ENCODE assay signal across 1 cellular context in the genomic region with DNA sequence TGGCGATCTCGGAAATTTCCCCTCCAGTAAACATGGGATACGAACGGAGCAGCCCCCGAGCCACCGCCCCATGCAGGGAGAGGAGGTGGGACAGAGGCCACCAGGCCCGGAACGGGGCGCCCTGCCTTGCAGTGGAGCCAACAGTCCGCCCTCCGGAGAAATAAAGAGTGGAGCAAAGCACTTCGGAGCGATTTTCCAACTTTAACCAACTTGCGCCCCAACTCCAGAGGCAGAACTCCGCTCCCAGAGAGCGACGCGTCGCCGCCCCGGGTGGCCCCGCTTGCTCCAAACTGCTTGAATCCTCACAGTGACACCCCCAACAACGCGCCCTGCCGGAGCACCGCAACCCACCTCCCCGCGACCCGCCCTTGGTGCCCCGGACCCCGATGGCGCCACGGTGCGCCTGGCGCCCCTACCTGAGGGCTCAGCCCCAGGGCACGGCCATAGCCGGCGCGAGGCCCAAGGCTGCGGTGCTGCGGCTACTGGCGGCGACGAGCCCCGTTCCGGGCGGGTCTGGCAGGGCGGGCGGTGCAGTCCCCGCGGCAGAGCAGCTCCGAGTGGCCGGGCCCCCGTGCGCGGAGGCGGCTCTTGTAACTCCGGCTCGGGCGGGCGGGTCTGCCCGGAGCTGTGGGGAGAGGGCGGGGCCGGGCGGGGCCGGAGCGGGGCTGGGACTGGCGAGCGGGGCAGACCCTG.
TF ChIP-seq lines count a peak whose summit lies in the region.

A gene with protein sequence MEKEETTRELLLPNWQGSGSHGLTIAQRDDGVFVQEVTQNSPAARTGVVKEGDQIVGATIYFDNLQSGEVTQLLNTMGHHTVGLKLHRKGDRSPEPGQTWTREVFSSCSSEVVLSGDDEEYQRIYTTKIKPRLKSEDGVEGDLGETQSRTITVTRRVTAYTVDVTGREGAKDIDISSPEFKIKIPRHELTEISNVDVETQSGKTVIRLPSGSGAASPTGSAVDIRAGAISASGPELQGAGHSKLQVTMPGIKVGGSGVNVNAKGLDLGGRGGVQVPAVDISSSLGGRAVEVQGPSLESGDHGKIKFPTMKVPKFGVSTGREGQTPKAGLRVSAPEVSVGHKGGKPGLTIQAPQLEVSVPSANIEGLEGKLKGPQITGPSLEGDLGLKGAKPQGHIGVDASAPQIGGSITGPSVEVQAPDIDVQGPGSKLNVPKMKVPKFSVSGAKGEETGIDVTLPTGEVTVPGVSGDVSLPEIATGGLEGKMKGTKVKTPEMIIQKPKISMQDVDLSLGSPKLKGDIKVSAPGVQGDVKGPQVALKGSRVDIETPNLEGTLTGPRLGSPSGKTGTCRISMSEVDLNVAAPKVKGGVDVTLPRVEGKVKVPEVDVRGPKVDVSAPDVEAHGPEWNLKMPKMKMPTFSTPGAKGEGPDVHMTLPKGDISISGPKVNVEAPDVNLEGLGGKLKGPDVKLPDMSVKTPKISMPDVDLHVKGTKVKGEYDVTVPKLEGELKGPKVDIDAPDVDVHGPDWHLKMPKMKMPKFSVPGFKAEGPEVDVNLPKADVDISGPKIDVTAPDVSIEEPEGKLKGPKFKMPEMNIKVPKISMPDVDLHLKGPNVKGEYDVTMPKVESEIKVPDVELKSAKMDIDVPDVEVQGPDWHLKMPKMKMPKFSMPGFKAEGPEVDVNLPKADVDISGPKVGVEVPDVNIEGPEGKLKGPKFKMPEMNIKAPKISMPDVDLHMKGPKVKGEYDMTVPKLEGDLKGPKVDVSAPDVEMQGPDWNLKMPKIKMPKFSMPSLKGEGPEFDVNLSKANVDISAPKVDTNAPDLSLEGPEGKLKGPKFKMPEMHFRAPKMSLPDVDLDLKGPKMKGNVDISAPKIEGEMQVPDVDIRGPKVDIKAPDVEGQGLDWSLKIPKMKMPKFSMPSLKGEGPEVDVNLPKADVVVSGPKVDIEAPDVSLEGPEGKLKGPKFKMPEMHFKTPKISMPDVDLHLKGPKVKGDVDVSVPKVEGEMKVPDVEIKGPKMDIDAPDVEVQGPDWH (N-terminal part only) (minus strand): TSS at position 563 of the 693 bp plus-strand sequence. CDS start 10,708 bp downstream, outside the sequence.

TF ChIP-seq in GM12878, 131 proteins besides CTCF, POLR2A, EP300 and RAD21:
- TF ChIP-seq SIN3A (IDR thresholded peaks at IDR 0.05; ENCODE audit: low read depth, low read length) (no peak), MLLT1 (IDR thresholded peaks at IDR 0.05) (0 out of 2 replicates have a peak, but pooled peaks have one; percentile 15), USF2 (IDR thresholded peaks at IDR 0.05; ENCODE audit: borderline replicate concordance, low read depth, low read length) (no peak), SUZ12 (IDR thresholded peaks at IDR 0.05; ENCODE audit: unreplicated experiment) (peak; percentile 8), SMARCA5 (IDR thresholded peaks at IDR 0.05) (0 out of 2 replicates have a peak, but pooled peaks have one; percentile 48), RB1 (IDR thresholded peaks at IDR 0.05; ENCODE audit: borderline replicate concordance) (0 out of 2 replicates have a peak, but pooled peaks have one; percentile 38), BACH1 (IDR thresholded peaks at IDR 0.05; ENCODE audit: borderline replicate concordance) (peak; percentile 55; the same call in 1 of the 2 replicates), DPF2 (IDR thresholded peaks at IDR 0.05) (0 out of 2 replicates have a peak, but pooled peaks have one; percentile 61), YY1 (IDR thresholded peaks at IDR 0.05; ENCODE audit: low read depth, low read length) (no peak), BHLHE40 (IDR thresholded peaks at IDR 0.05; ENCODE audit: borderline replicate concordance in 1 of 2, low read depth in 2 of 2, low read length in 1 of 2) (peak in 1 of 2 experiments; percentile 48; a peak in 2 of 4 replicates), NBN (IDR thresholded peaks at IDR 0.05) (no peak), LARP7 (IDR thresholded peaks at IDR 0.05) (0 out of 2 replicates have a peak, but pooled peaks have one; percentile 30), EGR1 (IDR thresholded peaks at IDR 0.05; ENCODE audit: borderline replicate concordance in 1 of 2, low read depth in 2 of 2, low read length in 2 of 2) (peak in 1 of 2 experiments; percentile 50; a peak in 1 of 3 replicates), IKZF1 (conservative IDR thresholded peaks at IDR 0.05) (peak; percentile 34), NKRF (conservative IDR thresholded peaks at IDR 0.05) (peak; percentile 49; the same call in 1 of the 2 replicates), GATAD2B (conservative IDR thresholded peaks at IDR 0.05; ENCODE audit: low read depth) (peak; percentile 62)
- TF ChIP-seq, protein P1, sequence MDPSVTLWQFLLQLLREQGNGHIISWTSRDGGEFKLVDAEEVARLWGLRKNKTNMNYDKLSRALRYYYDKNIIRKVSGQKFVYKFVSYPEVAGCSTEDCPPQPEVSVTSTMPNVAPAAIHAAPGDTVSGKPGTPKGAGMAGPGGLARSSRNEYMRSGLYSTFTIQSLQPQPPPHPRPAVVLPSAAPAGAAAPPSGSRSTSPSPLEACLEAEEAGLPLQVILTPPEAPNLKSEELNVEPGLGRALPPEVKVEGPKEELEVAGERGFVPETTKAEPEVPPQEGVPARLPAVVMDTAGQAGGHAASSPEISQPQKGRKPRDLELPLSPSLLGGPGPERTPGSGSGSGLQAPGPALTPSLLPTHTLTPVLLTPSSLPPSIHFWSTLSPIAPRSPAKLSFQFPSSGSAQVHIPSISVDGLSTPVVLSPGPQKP (IDR thresholded peaks at IDR 0.05; ENCODE audit: low read depth, low read length): no peak
- TF ChIP-seq, protein P2, sequence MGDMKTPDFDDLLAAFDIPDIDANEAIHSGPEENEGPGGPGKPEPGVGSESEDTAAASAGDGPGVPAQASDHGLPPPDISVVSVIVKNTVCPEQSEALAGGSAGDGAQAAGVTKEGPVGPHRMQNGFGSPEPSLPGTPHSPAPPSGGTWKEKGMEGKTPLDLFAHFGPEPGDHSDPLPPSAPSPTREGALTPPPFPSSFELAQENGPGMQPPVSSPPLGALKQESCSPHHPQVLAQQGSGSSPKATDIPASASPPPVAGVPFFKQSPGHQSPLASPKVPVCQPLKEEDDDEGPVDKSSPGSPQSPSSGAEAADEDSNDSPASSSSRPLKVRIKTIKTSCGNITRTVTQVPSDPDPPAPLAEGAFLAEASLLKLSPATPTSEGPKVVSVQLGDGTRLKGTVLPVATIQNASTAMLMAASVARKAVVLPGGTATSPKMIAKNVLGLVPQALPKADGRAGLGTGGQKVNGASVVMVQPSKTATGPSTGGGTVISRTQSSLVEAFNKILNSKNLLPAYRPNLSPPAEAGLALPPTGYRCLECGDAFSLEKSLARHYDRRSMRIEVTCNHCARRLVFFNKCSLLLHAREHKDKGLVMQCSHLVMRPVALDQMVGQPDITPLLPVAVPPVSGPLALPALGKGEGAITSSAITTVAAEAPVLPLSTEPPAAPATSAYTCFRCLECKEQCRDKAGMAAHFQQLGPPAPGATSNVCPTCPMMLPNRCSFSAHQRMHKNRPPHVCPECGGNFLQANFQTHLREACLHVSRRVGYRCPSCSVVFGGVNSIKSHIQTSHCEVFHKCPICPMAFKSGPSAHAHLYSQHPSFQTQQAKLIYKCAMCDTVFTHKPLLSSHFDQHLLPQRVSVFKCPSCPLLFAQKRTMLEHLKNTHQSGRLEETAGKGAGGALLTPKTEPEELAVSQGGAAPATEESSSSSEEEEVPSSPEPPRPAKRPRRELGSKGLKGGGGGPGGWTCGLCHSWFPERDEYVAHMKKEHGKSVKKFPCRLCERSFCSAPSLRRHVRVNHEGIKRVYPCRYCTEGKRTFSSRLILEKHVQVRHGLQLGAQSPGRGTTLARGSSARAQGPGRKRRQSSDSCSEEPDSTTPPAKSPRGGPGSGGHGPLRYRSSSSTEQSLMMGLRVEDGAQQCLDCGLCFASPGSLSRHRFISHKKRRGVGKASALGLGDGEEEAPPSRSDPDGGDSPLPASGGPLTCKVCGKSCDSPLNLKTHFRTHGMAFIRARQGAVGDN (IDR thresholded peaks at IDR 0.05): peak; percentile 64; the same call in 1 of the 2 replicates
- TF ChIP-seq, protein P3, sequence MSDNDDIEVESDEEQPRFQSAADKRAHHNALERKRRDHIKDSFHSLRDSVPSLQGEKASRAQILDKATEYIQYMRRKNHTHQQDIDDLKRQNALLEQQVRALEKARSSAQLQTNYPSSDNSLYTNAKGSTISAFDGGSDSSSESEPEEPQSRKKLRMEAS (IDR thresholded peaks at IDR 0.05; ENCODE audit: low read depth, low read length): no peak
